Comparison of ENCODE assay signal across 1 cellular context in genomic region chr10:58267713-58268453, GRCh38.
TF ChIP-seq lines count a peak whose summit lies in the region.

TSS of gene IPMK (minus strand) at chr10:58267894. CDS start at chr10:58267611, 283 bp downstream.

TF ChIP-seq in H1, 55 proteins besides CTCF, POLR2A, EP300 and RAD21 (continued from another document):
- no peak for TF ChIP-seq CHD7 (IDR thresholded peaks at IDR 0.05; ENCODE audit: insufficient replicate concordance, low read length)
- no peak for TF ChIP-seq JUN (IDR thresholded peaks at IDR 0.05; ENCODE audit: low read depth, low read length)
- peak; percentile 36; the same call in 1 of the 2 replicates for TF ChIP-seq NRF1 (IDR thresholded peaks at IDR 0.05; ENCODE audit: low read depth, low read length)
- no peak for TF ChIP-seq SP4 (IDR thresholded peaks at IDR 0.05; ENCODE audit: low read length)
- TF ChIP-seq BRCA1 (IDR thresholded peaks at IDR 0.05; ENCODE audit: low read depth, low read length) = no peak
- TF ChIP-seq MAX (IDR thresholded peaks at IDR 0.05) = peak; percentile 81
- TF ChIP-seq CBX8 (IDR thresholded peaks at IDR 0.05; ENCODE audit: borderline replicate concordance, low read depth, low read length) = no peak
- peak; percentile 19 for TF ChIP-seq RBBP5 (IDR thresholded peaks at IDR 0.05; ENCODE audit: borderline replicate concordance, low read depth, low read length)
- no peak for TF ChIP-seq POU5F1 (IDR thresholded peaks at IDR 0.05; ENCODE audit: low read depth, low read length)
- TF ChIP-seq SUZ12 (IDR thresholded peaks at IDR 0.05; ENCODE audit: low read length) = no peak
- no peak for TF ChIP-seq CEBPB (IDR thresholded peaks at IDR 0.05; ENCODE audit: low read depth, low read length)
- peak; percentile 68 for TF ChIP-seq KDM4A (IDR thresholded peaks at IDR 0.05; ENCODE audit: low read depth, low read length, severe bottlenecking)
- no peak for TF ChIP-seq SIX5 (IDR thresholded peaks at IDR 0.05; ENCODE audit: low read depth, low read length)
- TF ChIP-seq SP1 (IDR thresholded peaks at IDR 0.05; ENCODE audit: low read depth, low read length) = no peak
- TF ChIP-seq E2F6 (IDR thresholded peaks at IDR 0.05) = peak; percentile 91
- TF ChIP-seq, protein P1, sequence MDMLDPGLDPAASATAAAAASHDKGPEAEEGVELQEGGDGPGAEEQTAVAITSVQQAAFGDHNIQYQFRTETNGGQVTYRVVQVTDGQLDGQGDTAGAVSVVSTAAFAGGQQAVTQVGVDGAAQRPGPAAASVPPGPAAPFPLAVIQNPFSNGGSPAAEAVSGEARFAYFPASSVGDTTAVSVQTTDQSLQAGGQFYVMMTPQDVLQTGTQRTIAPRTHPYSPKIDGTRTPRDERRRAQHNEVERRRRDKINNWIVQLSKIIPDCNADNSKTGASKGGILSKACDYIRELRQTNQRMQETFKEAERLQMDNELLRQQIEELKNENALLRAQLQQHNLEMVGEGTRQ (IDR thresholded peaks at IDR 0.05; ENCODE audit: low read length) = no peak
- TF ChIP-seq SIRT6 (IDR thresholded peaks at IDR 0.05; ENCODE audit: low read length) = no peak
- no peak for TF ChIP-seq ATF2 (IDR thresholded peaks at IDR 0.05; ENCODE audit: low read length)
- 0 out of 2 replicates have a peak, but pooled peaks have one; percentile 30 for TF ChIP-seq TEAD4 (IDR thresholded peaks at IDR 0.05; ENCODE audit: low read depth, low read length)
- no peak for TF ChIP-seq RFX5 (IDR thresholded peaks at IDR 0.05; ENCODE audit: borderline replicate concordance, low read depth, low read length)
- no peak for TF ChIP-seq TBP (IDR thresholded peaks at IDR 0.05; ENCODE audit: low read depth, low read length)
- TF ChIP-seq KDM5A (IDR thresholded peaks at IDR 0.05; ENCODE audit: low read length) = no peak
- TF ChIP-seq RNF2 (IDR thresholded peaks at IDR 0.05; ENCODE audit: borderline replicate concordance, low read depth, low read length, missing control alignments, poor library complexity, severe bottlenecking) = no peak
- peak; percentile 30; the same call in 1 of the 2 replicates for TF ChIP-seq PHF8 (conservative IDR thresholded peaks at IDR 0.05; ENCODE audit: low read depth, low read length)
- peak; percentile 71 for TF ChIP-seq CREB1 (IDR thresholded peaks at IDR 0.05)
- no peak for TF ChIP-seq SRF (IDR thresholded peaks at IDR 0.05; ENCODE audit: low read depth, low read length)
- TF ChIP-seq ASH2L (IDR thresholded peaks at IDR 0.05; ENCODE audit: low read length) = peak; percentile 4
